Comparison of ENCODE assay signal across 8 cellular contexts in genomic region chr11:107928046-107928766, GRCh38. TPM values are rescaled to one million over a fixed set of nuclear protein-coding genes. Genes with fewer than 3 reads are reported as not detected.
DNase-seq lines count a peak whose midpoint lies in the region; ATAC-seq and TF ChIP-seq lines count a peak whose summit lies in the region.

A gene with protein sequence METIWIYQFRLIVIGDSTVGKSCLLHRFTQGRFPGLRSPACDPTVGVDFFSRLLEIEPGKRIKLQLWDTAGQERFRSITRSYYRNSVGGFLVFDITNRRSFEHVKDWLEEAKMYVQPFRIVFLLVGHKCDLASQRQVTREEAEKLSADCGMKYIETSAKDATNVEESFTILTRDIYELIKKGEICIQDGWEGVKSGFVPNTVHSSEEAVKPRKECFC (plus strand): TSS chr11:107928448. CDS start chr11:107928569, 121 bp downstream.

- no peak for TF ChIP-seq CTCF in 22Rv1 (IDR thresholded peaks at IDR 0.05)
- no peak for TF ChIP-seq CTCF in WERI-Rb-1 (IDR thresholded peaks at IDR 0.05; ENCODE audit: low read depth, low read length)
- TF ChIP-seq CTCF in cardiac fibroblast (IDR thresholded peaks at IDR 0.05; ENCODE audit: low read depth, low read length), result no peak
- no peak for TF ChIP-seq CTCF in smooth muscle cell (IDR thresholded peaks at IDR 0.05; ENCODE audit: borderline replicate concordance, insufficient read depth, poor library complexity, severe bottlenecking)

- H4K20me1 ChIP-seq in smooth muscle cell (ENCODE audit: low read depth), result no peaks in the 10 kb centered on the region

- H3K9ac ChIP-seq in smooth muscle cell (ENCODE audit: low read depth), result no peak within 1 kb of the TSS

- no peaks in the 10 kb centered on the region for H3K79me2 ChIP-seq in smooth muscle cell (ENCODE audit: low read depth)

- H3K4me1 ChIP-seq in smooth muscle cell (ENCODE audit: low read depth), result peaks cover 3% of the 10 kb centered on the region

- peak within 1 kb of the TSS; percentile 74 for H3K4me3 ChIP-seq in WERI-Rb-1 (ENCODE audit: low read depth, low read length)
- H3K4me3 ChIP-seq in cardiac fibroblast (replicated peaks in 1 of 2; ENCODE audit: low read depth in 2 of 2, low read length in 2 of 2), result peak within 1 kb of the TSS; percentile 40 to 49
- H3K4me3 ChIP-seq in smooth muscle cell, result peak within 1 kb of the TSS; percentile 57

- H3F3A ChIP-seq in smooth muscle cell (ENCODE audit: low read depth), result no peaks in the 10 kb centered on the region

- H3K27me3 ChIP-seq in WERI-Rb-1 (ENCODE audit: insufficient read depth, low read depth, severe bottlenecking) (no peaks in the 10 kb centered on the region), smooth muscle cell (ENCODE audit: low read depth) (peaks cover 26% of the 10 kb centered on the region)

- H2AFZ ChIP-seq in smooth muscle cell (ENCODE audit: low read depth), result no peak within 1 kb of the TSS

- H3K9me3 ChIP-seq in WERI-Rb-1 (ENCODE audit: severe bottlenecking) (peaks cover 3% of the 10 kb centered on the region), smooth muscle cell (replicated peaks; ENCODE audit: low read depth) (no peaks in the 10 kb centered on the region)

- H3K36me3 ChIP-seq in WERI-Rb-1 (peaks cover 23% of the 10 kb centered on the region), smooth muscle cell (ENCODE audit: low read depth) (no peaks in the 10 kb centered on the region)

- peak within 1 kb of the TSS; percentile 82 for H3K27ac ChIP-seq in 22Rv1
- H3K27ac ChIP-seq in WERI-Rb-1, result peak within 1 kb of the TSS; percentile 94
- H3K27ac ChIP-seq in smooth muscle cell (ENCODE audit: low read depth), result no peak within 1 kb of the TSS

- DNase-seq in NCI-H2171 (lab: John Stamatoyannopoulos, UW) (peak; percentile 96), WERI-Rb-1 (peak; percentile 97), cardiac fibroblast (ENCODE audit: low read depth in 2 of 2) (peak; percentile 90 to 91), inferior parietal cortex (ENCODE audit: extremely low spot score) (peak; percentile 87), smooth muscle cell (lab: John Stamatoyannopoulos, UW; ENCODE audit: unreplicated experiment) (peak; percentile 47)

- 1% methylated on average over 49 of the region's 61 CpGs for WGBS in smooth muscle cell (ENCODE audit: low lambda C conversion rate)

- H3K4me2 ChIP-seq in smooth muscle cell, result peak within 1 kb of the TSS; percentile 84

- ATAC-seq in GM18861 (IDR thresholded peaks at IDR 0.05; ENCODE audit: unreplicated experiment) (peak; percentile 96), HG03095 (IDR thresholded peaks at IDR 0.05; ENCODE audit: unreplicated experiment) (peak; percentile 92)

RNA-seq across cellular contexts. Expression of the gene that starts here (rescaled TPM):
- not detected in 2 replicates for total RNA-seq in smooth muscle cell
- not detected in 2 replicates for polyA plus RNA-seq in smooth muscle cell

Comparison
In these comparisons a context has a peak if more than half of its experiments do, and no peak if none do; other contexts are left out.
1. Peak in DNase-seq, H3K4me3 ChIP-seq and H3K4me2 ChIP-seq in smooth muscle cell; RNA of the gene not detected or under 1 TPM.
2. DNase-seq: peak in every context shown above with its lines; median percentile 97 in WERI-Rb-1; 96 in NCI-H2171; 90 in cardiac fibroblast; 87 in inferior parietal cortex; 47 in smooth muscle cell.